In the genomic region with DNA sequence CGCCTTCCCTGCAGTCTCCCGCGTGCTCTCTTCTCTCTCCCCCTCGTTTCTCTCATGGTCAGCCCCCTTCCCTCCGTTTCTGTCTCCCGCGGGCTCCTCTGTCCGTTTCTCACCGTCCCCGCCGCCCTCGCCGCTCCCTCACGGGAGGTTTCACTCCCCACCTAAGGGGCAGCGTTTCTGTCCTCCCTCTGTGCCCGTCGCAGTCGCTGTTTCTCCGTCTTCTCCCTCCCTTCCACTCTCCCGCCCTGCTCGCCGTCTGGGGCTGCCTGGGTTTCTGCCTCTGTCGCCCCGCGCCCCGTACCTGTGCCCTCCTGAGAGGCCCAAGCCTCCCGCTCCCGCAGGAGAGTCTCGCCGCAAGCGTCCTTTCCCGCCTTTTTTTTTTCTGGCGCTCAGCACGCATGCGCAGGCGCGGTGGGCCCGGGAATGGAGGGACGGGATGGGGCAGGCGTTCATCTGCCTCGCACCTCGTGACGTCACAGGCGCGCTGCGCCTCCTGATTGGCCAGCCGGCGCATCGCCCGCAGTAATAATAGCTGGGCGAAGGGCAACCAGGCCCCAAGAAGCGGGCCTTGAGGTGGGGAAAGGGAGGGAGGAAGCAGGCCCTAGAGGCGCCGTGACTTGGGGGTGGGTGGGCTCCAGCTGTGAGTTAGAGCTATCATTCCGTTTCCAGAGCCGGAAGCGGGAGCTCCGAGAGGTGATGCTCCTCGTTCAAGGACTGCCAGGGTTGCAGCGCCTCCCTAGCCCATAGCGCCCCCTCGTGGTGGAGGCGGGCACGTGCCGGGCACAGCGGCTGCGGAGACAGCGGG, we compare ENCODE assay signal across 1 cellular context.
TF ChIP-seq lines count a peak whose summit lies in the region.

No MANE protein-coding gene starts in this region.

TF ChIP-seq in K562, 482 proteins besides CTCF, POLR2A, EP300 and RAD21 (continues in another document):
- TF ChIP-seq PCBP1 (IDR thresholded peaks at IDR 0.05; ENCODE audit: low read depth, low read length, poor library complexity, severe bottlenecking) = no peak
- TF ChIP-seq DIDO1 (tag; IDR thresholded peaks at IDR 0.05; ENCODE audit: low read depth) = no peak
- 0 out of 2 replicates have a peak, but pooled peaks have one; percentile 62 for TF ChIP-seq ELF4 (CRISPR knock-in tag; IDR thresholded peaks at IDR 0.05)
- TF ChIP-seq, protein P1, sequence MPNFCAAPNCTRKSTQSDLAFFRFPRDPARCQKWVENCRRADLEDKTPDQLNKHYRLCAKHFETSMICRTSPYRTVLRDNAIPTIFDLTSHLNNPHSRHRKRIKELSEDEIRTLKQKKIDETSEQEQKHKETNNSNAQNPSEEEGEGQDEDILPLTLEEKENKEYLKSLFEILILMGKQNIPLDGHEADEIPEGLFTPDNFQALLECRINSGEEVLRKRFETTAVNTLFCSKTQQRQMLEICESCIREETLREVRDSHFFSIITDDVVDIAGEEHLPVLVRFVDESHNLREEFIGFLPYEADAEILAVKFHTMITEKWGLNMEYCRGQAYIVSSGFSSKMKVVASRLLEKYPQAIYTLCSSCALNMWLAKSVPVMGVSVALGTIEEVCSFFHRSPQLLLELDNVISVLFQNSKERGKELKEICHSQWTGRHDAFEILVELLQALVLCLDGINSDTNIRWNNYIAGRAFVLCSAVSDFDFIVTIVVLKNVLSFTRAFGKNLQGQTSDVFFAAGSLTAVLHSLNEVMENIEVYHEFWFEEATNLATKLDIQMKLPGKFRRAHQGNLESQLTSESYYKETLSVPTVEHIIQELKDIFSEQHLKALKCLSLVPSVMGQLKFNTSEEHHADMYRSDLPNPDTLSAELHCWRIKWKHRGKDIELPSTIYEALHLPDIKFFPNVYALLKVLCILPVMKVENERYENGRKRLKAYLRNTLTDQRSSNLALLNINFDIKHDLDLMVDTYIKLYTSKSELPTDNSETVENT (CRISPR knock-in tag; IDR thresholded peaks at IDR 0.05) = 0 out of 2 replicates have a peak, but pooled peaks have one; percentile 14
- no peak for TF ChIP-seq CHD1 (IDR thresholded peaks at IDR 0.05; ENCODE audit: low read length)
- TF ChIP-seq FOXK1 (CRISPR knock-in tag; IDR thresholded peaks at IDR 0.05; ENCODE audit: borderline replicate concordance) = peak; percentile 100
- TF ChIP-seq ILK (tag; IDR thresholded peaks at IDR 0.05; ENCODE audit: borderline replicate concordance, low read depth) = no peak
- peak; percentile 68; the same call in 1 of the 2 replicates for TF ChIP-seq MYC (IDR thresholded peaks at IDR 0.05; ENCODE audit: low read depth, low read length)
- no peak for TF ChIP-seq MYC (CRISPR knock-in tag; IDR thresholded peaks at IDR 0.05; ENCODE audit: borderline replicate concordance, low read depth)
- TF ChIP-seq, protein P2, sequence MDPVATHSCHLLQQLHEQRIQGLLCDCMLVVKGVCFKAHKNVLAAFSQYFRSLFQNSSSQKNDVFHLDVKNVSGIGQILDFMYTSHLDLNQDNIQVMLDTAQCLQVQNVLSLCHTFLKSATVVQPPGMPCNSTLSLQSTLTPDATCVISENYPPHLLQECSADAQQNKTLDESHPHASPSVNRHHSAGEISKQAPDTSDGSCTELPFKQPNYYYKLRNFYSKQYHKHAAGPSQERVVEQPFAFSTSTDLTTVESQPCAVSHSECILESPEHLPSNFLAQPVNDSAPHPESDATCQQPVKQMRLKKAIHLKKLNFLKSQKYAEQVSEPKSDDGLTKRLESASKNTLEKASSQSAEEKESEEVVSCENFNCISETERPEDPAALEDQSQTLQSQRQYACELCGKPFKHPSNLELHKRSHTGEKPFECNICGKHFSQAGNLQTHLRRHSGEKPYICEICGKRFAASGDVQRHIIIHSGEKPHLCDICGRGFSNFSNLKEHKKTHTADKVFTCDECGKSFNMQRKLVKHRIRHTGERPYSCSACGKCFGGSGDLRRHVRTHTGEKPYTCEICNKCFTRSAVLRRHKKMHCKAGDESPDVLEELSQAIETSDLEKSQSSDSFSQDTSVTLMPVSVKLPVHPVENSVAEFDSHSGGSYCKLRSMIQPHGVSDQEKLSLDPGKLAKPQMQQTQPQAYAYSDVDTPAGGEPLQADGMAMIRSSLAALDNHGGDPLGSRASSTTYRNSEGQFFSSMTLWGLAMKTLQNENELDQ (CRISPR knock-in tag; IDR thresholded peaks at IDR 0.05; ENCODE audit: borderline replicate concordance) = peak; percentile 99
- peak; percentile 100 for TF ChIP-seq MAX (CRISPR knock-in tag; IDR thresholded peaks at IDR 0.05)
- TF ChIP-seq, protein P3, sequence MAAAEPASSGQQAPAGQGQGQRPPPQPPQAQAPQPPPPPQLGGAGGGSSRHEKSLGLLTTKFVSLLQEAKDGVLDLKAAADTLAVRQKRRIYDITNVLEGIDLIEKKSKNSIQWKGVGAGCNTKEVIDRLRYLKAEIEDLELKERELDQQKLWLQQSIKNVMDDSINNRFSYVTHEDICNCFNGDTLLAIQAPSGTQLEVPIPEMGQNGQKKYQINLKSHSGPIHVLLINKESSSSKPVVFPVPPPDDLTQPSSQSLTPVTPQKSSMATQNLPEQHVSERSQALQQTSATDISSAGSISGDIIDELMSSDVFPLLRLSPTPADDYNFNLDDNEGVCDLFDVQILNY (CRISPR knock-in tag; IDR thresholded peaks at IDR 0.05) = peak; percentile 99
- peak; percentile 95 for TF ChIP-seq ZBTB2 (IDR thresholded peaks at IDR 0.05)
- no peak for TF ChIP-seq NCOA6 (IDR thresholded peaks at IDR 0.05)
- TF ChIP-seq, protein P4, sequence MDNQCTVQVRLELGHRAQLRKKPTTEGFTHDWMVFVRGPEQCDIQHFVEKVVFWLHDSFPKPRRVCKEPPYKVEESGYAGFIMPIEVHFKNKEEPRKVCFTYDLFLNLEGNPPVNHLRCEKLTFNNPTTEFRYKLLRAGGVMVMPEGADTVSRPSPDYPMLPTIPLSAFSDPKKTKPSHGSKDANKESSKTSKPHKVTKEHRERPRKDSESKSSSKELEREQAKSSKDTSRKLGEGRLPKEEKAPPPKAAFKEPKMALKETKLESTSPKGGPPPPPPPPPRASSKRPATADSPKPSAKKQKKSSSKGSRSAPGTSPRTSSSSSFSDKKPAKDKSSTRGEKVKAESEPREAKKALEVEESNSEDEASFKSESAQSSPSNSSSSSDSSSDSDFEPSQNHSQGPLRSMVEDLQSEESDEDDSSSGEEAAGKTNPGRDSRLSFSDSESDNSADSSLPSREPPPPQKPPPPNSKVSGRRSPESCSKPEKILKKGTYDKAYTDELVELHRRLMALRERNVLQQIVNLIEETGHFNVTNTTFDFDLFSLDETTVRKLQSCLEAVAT (IDR thresholded peaks at IDR 0.05) = 0 out of 4 replicates have a peak, but pooled peaks of 1 of the 2 experiments have one; percentile 15
- no peak for TF ChIP-seq BRD4 (IDR thresholded peaks at IDR 0.05)
- peak in 1 of 2 experiments; percentile 97; a peak in 2 of 3 replicates for TF ChIP-seq CBX3 (IDR thresholded peaks at IDR 0.05; ENCODE audit: borderline replicate concordance in 1 of 2, low read length in 2 of 2)
- TF ChIP-seq JUND (IDR thresholded peaks at IDR 0.05; ENCODE audit: borderline replicate concordance, low read depth, low read length) = peak; percentile 34
- TF ChIP-seq JUND (tag; IDR thresholded peaks at IDR 0.05; ENCODE audit: borderline replicate concordance, low read depth, low read length) = peak; percentile 32; the same call in 1 of the 3 replicates
- peak; percentile 100 for TF ChIP-seq L3MBTL2 (IDR thresholded peaks at IDR 0.05)
- TF ChIP-seq CTCFL (IDR thresholded peaks at IDR 0.05; ENCODE audit: borderline replicate concordance, insufficient read depth, low read depth, low read length, poor library complexity, severe bottlenecking) = peak; percentile 74
- peak; percentile 95 for TF ChIP-seq ZNF124 (CRISPR knock-in tag; IDR thresholded peaks at IDR 0.05)
- TF ChIP-seq POLR2G (IDR thresholded peaks at IDR 0.05; ENCODE audit: low read depth, low read length) = peak; percentile 55; the same call in 1 of the 2 replicates
- no peak for TF ChIP-seq GATAD2B (IDR thresholded peaks at IDR 0.05; ENCODE audit: borderline replicate concordance)
- no peak for TF ChIP-seq IFI16 (CRISPR knock-in tag; IDR thresholded peaks at IDR 0.05)
- peak; percentile 89 for TF ChIP-seq NFYB (IDR thresholded peaks at IDR 0.05; ENCODE audit: extremely low read depth, insufficient read length)
- TF ChIP-seq FIP1L1 (IDR thresholded peaks at IDR 0.05; ENCODE audit: low read depth, low read length, poor library complexity, severe bottlenecking) = peak; percentile 66
- TF ChIP-seq E2F1 (CRISPR knock-in tag; IDR thresholded peaks at IDR 0.05) = peak; percentile 100
- TF ChIP-seq ZNF561 (CRISPR knock-in tag; conservative IDR thresholded peaks at IDR 0.05) = no peak
- peak; percentile 88 for TF ChIP-seq NR2C2 (CRISPR knock-in tag; IDR thresholded peaks at IDR 0.05)
- TF ChIP-seq NR2C2 (tag; IDR thresholded peaks at IDR 0.05) = no peak
- peak; percentile 96 for TF ChIP-seq ZNF282 (CRISPR knock-in tag; IDR thresholded peaks at IDR 0.05)
- no peak for TF ChIP-seq SPI1 (IDR thresholded peaks at IDR 0.05; ENCODE audit: borderline replicate concordance, low read depth, low read length)
- TF ChIP-seq, protein P5, sequence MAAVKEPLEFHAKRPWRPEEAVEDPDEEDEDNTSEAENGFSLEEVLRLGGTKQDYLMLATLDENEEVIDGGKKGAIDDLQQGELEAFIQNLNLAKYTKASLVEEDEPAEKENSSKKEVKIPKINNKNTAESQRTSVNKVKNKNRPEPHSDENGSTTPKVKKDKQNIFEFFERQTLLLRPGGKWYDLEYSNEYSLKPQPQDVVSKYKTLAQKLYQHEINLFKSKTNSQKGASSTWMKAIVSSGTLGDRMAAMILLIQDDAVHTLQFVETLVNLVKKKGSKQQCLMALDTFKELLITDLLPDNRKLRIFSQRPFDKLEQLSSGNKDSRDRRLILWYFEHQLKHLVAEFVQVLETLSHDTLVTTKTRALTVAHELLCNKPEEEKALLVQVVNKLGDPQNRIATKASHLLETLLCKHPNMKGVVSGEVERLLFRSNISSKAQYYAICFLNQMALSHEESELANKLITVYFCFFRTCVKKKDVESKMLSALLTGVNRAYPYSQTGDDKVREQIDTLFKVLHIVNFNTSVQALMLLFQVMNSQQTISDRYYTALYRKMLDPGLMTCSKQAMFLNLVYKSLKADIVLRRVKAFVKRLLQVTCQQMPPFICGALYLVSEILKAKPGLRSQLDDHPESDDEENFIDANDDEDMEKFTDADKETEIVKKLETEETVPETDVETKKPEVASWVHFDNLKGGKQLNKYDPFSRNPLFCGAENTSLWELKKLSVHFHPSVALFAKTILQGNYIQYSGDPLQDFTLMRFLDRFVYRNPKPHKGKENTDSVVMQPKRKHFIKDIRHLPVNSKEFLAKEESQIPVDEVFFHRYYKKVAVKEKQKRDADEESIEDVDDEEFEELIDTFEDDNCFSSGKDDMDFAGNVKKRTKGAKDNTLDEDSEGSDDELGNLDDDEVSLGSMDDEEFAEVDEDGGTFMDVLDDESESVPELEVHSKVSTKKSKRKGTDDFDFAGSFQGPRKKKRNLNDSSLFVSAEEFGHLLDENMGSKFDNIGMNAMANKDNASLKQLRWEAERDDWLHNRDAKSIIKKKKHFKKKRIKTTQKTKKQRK (IDR thresholded peaks at IDR 0.05; ENCODE audit: borderline replicate concordance, low read depth, low read length) = no peak
- TF ChIP-seq ZNF175 (CRISPR knock-in tag; IDR thresholded peaks at IDR 0.05; ENCODE audit: low read depth) = peak; percentile 68
- TF ChIP-seq ZNF232 (CRISPR knock-in tag; IDR thresholded peaks at IDR 0.05) = peak; percentile 99
- TF ChIP-seq FOS (IDR thresholded peaks at IDR 0.05; ENCODE audit: extremely low read depth, insufficient read length) = peak; percentile 85
- TF ChIP-seq YY1 (IDR thresholded peaks at IDR 0.05; ENCODE audit: borderline replicate concordance in 1 of 3, control insufficient read depth in 1 of 3, extremely low read depth in 1 of 3, insufficient read depth in 3 of 3, insufficient read length in 1 of 3, insufficient replicate concordance in 2 of 3, low read depth in 1 of 3, low read length in 2 of 3) = peak in 1 of 3 experiments; percentile 1
- peak; percentile 100 for TF ChIP-seq KAT7 (CRISPR knock-in tag; IDR thresholded peaks at IDR 0.05; ENCODE audit: borderline replicate concordance)
- peak; percentile 92 for TF ChIP-seq BHLHE40 (IDR thresholded peaks at IDR 0.05; ENCODE audit: low read length)
- peak; percentile 87 for TF ChIP-seq CTBP1 (IDR thresholded peaks at IDR 0.05; ENCODE audit: borderline replicate concordance)
- TF ChIP-seq ZC3H11A (IDR thresholded peaks at IDR 0.05; ENCODE audit: low read depth, low read length) = no peak
